In genomic region chr10:127524229-127524628, GRCh38 we compare ENCODE assay signal across 21 cellular contexts. TPM values are rescaled to one million over a fixed set of nuclear protein-coding genes. Genes with fewer than 3 reads are reported as not detected.
A peak's percentile ranks its signal among the peaks of the same experiment; 100 is the strongest.
DNase-seq lines count a peak whose midpoint lies in the region; ATAC-seq, FAIRE-seq and TF ChIP-seq lines count a peak whose summit lies in the region.
"Had no signal": no experiment of that assay in that cellular context is flagged by ENCODE, and none has a peak within 500 bp of the region (broad histone marks: within the 10 kb centered on the region; RNA-seq: fewer than 3 reads in every experiment).

No MANE protein-coding gene starts in this region.

- no peaks in the 10 kb centered on the region for H3K9me3 ChIP-seq in H1 (ENCODE audit: insufficient read depth in 2 of 2, low read depth in 1 of 2, low read length in 1 of 2)
- no peaks in the 10 kb centered on the region for H3K9me3 ChIP-seq in kidney (ENCODE audit: control insufficient read depth in 1 of 2, low read length in 2 of 2)
- H3K9me3 ChIP-seq: psoas muscle had no signal

- no peak overlapping the region for H3K56ac ChIP-seq in H1 (replicated peaks; ENCODE audit: insufficient read length, low read depth, low read length)

- no peak overlapping the region; a peak in 1 of 7 replicates for H3K9ac ChIP-seq in H1 (replicated peaks in 1 of 4; ENCODE audit: extremely low read depth in 1 of 4, low read depth in 3 of 4, low read length in 3 of 4)
- H3K9ac ChIP-seq in kidney (ENCODE audit: low read length in 2 of 2), result no peak overlapping the region
- H3K9ac ChIP-seq: BLaER1 treated with 17β-estradiol and CSF1 and Interleukin-3, amounts not matched to agents 10 nM and 100 nM had no signal

- H3K79me1 ChIP-seq in H1 (ENCODE audit: low read depth, low read length), result no peaks in the 10 kb centered on the region

- FAIRE-seq in H1 (lab: Jason Lieb, UNC) (peak; percentile 73), kidney (lab: Jason Lieb, UNC) (no peak), urothelium cell line (lab: Jason Lieb, UNC) (no peak)

- H4K20me1 ChIP-seq in GM23338 (replicated peaks; ENCODE audit: insufficient read depth) (no peaks in the 10 kb centered on the region), H1 (replicated peaks in 1 of 2; ENCODE audit: control insufficient read depth in 1 of 2, insufficient read depth in 2 of 2, low read length in 2 of 2) (no peaks in the 10 kb centered on the region)
- H4K20me1 ChIP-seq: BLaER1 treated with 17β-estradiol and CSF1 and Interleukin-3, amounts not matched to agents 10 nM and 100 nM had no signal

- H3K4ac ChIP-seq in H1 (replicated peaks; ENCODE audit: insufficient read length, low read depth, low read length), result no peak overlapping the region

- no peak overlapping the region for H4K5ac ChIP-seq in H1 (ENCODE audit: insufficient read length, low read depth, low read length)

- H4K8ac ChIP-seq in H1 (ENCODE audit: extremely low read depth, insufficient read depth, low read length), result no peak overlapping the region

- H3K27me3 ChIP-seq in GM23338 (ENCODE audit: insufficient read depth) (no peaks in the 10 kb centered on the region), H1 (replicated peaks in 1 of 4; ENCODE audit: control insufficient read depth in 3 of 4, extremely low read depth in 1 of 4, insufficient read depth in 3 of 4, low read length in 3 of 4) (peaks cover 0 to 2% (median 0%) of the 10 kb centered on the region in 4 experiments; a peak in 1 of 7 replicates)
- H3K27me3 ChIP-seq: BLaER1 treated with 17β-estradiol and CSF1 and Interleukin-3, amounts not matched to agents 10 nM and 100 nM; breast epithelium had no signal

- peaks cover 4% of the 10 kb centered on the region; the same call in 2 of the 3 replicates for H3K9me3 Mint-ChIP-seq in GM23338
- peaks cover 15% of the 10 kb centered on the region for H3K9me3 Mint-ChIP-seq in neural crest cell
- H3K9me3 Mint-ChIP-seq: activated T-cell treated with anti-CD3 and anti-CD28 coated beads, Interleukin-2, amount 50 U/mL, for 72 hours had no signal

- H3K4me3 ChIP-seq in GM23338 (no peak overlapping the region), H1 (ENCODE audit: extremely low read depth in 1 of 4, insufficient read depth in 2 of 4, low read depth in 3 of 4, low read length in 4 of 4) (no peak overlapping the region; a peak in 1 of 8 replicates), kidney (ENCODE audit: low read length in 2 of 2) (no peak overlapping the region)
- H3K4me3 ChIP-seq: BLaER1 treated with 17β-estradiol and CSF1 and Interleukin-3, amounts not matched to agents 10 nM and 100 nM; breast epithelium; lung; psoas muscle had no signal

- H3K23ac ChIP-seq in H1 (ENCODE audit: insufficient read length), result no peak overlapping the region

- POLR2A ChIA-PET in H1 (lab: Charles Lee; ENCODE audit: partially characterized antibody), result no interaction called here
- POLR2A ChIA-PET in RWPE1 (lab: Yijun Ruan, JAX; ENCODE audit: low non-redundant PET), result no interaction called here

- H3K18ac ChIP-seq in H1 (ENCODE audit: extremely low read depth, low read length), result no peak overlapping the region

- peaks cover 2% of the 10 kb centered on the region for H3K27me3 Mint-ChIP-seq in GM23338 (ENCODE audit: insufficient read depth, low read depth, poor library complexity)
- H3K27me3 Mint-ChIP-seq in neural crest cell (ENCODE audit: low read depth), result peaks cover 9% of the 10 kb centered on the region
- H3K27me3 Mint-ChIP-seq: activated B cell treated with CpG ODN at 0.5 μM for 24 hours had no signal

- no peak overlapping the region for H4K91ac ChIP-seq in H1 (replicated peaks; ENCODE audit: insufficient read length, low read length)

- no peaks in the 10 kb centered on the region for H3K23me2 ChIP-seq in H1 (ENCODE audit: low read depth, low read length)

- peaks cover 2% of the 10 kb centered on the region; the same call in 1 of the 2 replicates for H3K9me2 ChIP-seq in GM23338 (ENCODE audit: insufficient read depth)

- DNase-seq in GM23338 (ENCODE audit: low spot score) (peak; percentile 63), NCI-H524 treated with DMSO at 0.1 percent for 48 hours (lab: John Stamatoyannopoulos, UW) (peak; percentile 4), H1 (ENCODE audit: low read depth in 1 of 2, low spot score in 2 of 2) (no peak), neural crest cell (ENCODE audit: low read depth, low spot score) (no peak), kidney (no peak), urothelium cell line (ENCODE audit: low spot score) (no peak), RWPE1 (ENCODE audit: low spot score) (no peak)
- DNase-seq: activated B cell treated with CpG ODN at 0.5 μM for 24 hours; activated naive CD8-positive, alpha-beta T cell treated with anti-CD3 and anti-CD28 coated beads for 36 hours; activated T-cell treated with anti-CD3 and anti-CD28 coated beads, Interleukin-2, amount 50 U/mL, for 72 hours; dermis blood vessel endothelial cell; NCI-H146; psoas muscle had no signal

- no peak overlapping the region for H2BK20ac ChIP-seq in H1 (ENCODE audit: low read length)

- no peak overlapping the region for H3K14ac ChIP-seq in H1 (ENCODE audit: insufficient read length)

- H2BK120ac ChIP-seq in H1 (replicated peaks; ENCODE audit: low read depth, low read length), result no peak overlapping the region

- TF ChIP-seq EP300 in H1 (IDR thresholded peaks at IDR 0.05; ENCODE audit: borderline replicate concordance in 1 of 2, low read depth in 2 of 2, low read length in 2 of 2), result no peak

- H3F3A ChIP-seq in GM23338 (replicated peaks; ENCODE audit: low read depth), result no peaks in the 10 kb centered on the region

- H3K36me3 ChIP-seq in GM23338 (ENCODE audit: insufficient read depth) (no peaks in the 10 kb centered on the region), H1 (ENCODE audit: control insufficient read depth in 2 of 4, insufficient read depth in 4 of 4, low read length in 3 of 4) (no peaks in the 10 kb centered on the region), kidney (ENCODE audit: control insufficient read depth in 1 of 2, insufficient read depth in 2 of 2, low read length in 2 of 2) (no peaks in the 10 kb centered on the region)
- H3K36me3 ChIP-seq: BLaER1 treated with 17β-estradiol and CSF1 and Interleukin-3, amounts not matched to agents 10 nM and 100 nM; breast epithelium had no signal

- intact Hi-C loops in kidney (cut with DNase I), result no loop called here

- TF ChIP-seq POLR2A in H1 (IDR thresholded peaks at IDR 0.05; ENCODE audit: control extremely low read depth in 1 of 2, low read depth in 2 of 2, low read length in 2 of 2), result no peak

- H2BK5ac ChIP-seq in H1 (ENCODE audit: low read depth, low read length), result no peak overlapping the region

- peaks cover 6% of the 10 kb centered on the region; the same call in 1 of the 2 replicates for H3K4me1 ChIP-seq in GM23338 (ENCODE audit: insufficient read depth)
- H3K4me1 ChIP-seq in H1 (replicated peaks in 1 of 4; ENCODE audit: control insufficient read depth in 3 of 4, insufficient read depth in 4 of 4, low read length in 3 of 4), result 0 out of 7 replicates have a peak, but pooled peaks cover 0 to 3% (median 0%) of the 10 kb centered on the region in 4 experiments
- no peaks in the 10 kb centered on the region for H3K4me1 ChIP-seq in kidney (ENCODE audit: control insufficient read depth in 1 of 2, insufficient read depth in 1 of 2, low read depth in 1 of 2, low read length in 2 of 2)
- H3K4me1 ChIP-seq: breast epithelium, psoas muscle had no signal

- peak; percentile 44 to 58 for TF ChIP-seq RAD21 in H1 (IDR thresholded peaks at IDR 0.05 in 1 of 2, conservative IDR thresholded peaks at IDR 0.05 in 1 of 2; ENCODE audit: low read depth in 2 of 2, low read length in 2 of 2)

- no peak overlapping the region for H2AK5ac ChIP-seq in H1 (ENCODE audit: low read depth, low read length)

- H2AFZ ChIP-seq in GM23338 (no peak overlapping the region), H1 (ENCODE audit: low read length) (no peak overlapping the region)

- H3K4me2 ChIP-seq in GM23338, result no peak overlapping the region
- H3K4me2 ChIP-seq in H1 (ENCODE audit: insufficient read depth in 1 of 2, low read depth in 2 of 2, low read length in 2 of 2), result no peak overlapping the region

- peak; percentile 50 to 58 for TF ChIP-seq CTCF in GM23338 (conservative IDR thresholded peaks at IDR 0.05; ENCODE audit: low read depth in 2 of 2)
- TF ChIP-seq CTCF in H1 (IDR thresholded peaks at IDR 0.05; ENCODE audit: control extremely low read depth in 1 of 3, insufficient read depth in 1 of 3, low read depth in 1 of 3, low read length in 3 of 3), result peak in 2 of 3 experiments; percentile 38 to 73; a peak in 3 of 4 replicates
- TF ChIP-seq CTCF in neural crest cell (conservative IDR thresholded peaks at IDR 0.05), result peak; percentile 48
- no peak for TF ChIP-seq CTCF in kidney (IDR thresholded peaks at IDR 0.05; ENCODE audit: borderline replicate concordance, extremely low read depth, insufficient read depth)
- TF ChIP-seq CTCF in RWPE1 (conservative IDR thresholded peaks at IDR 0.05; ENCODE audit: low read depth), result no peak

- 67% methylated on average over 1 of the region's 1 CpG; no CpG with 5 or more reads in 1 of the 2 experiments for WGBS in H1 (ENCODE audit: extremely low coverage in 1 of 2, insufficient coverage in 1 of 2, insufficient read length in 1 of 2, insufficient replicate concordance in 2 of 2, low coverage in 1 of 2, low lambda C conversion rate in 2 of 2, missing lambda C conversion rate in 1 of 2), 2 experiments

- H3K36me3 Mint-ChIP-seq in GM23338 (ENCODE audit: low read depth) (no peaks in the 10 kb centered on the region), neural crest cell (ENCODE audit: low read depth) (no peaks in the 10 kb centered on the region)
- H3K36me3 Mint-ChIP-seq: activated naive CD8-positive, alpha-beta T cell treated with anti-CD3 and anti-CD28 coated beads for 36 hours had no signal

- H2BK15ac ChIP-seq in H1 (ENCODE audit: low read length), result no peak overlapping the region

- CTCF ChIA-PET in H1 (lab: Charles Lee; ENCODE audit: partially characterized antibody), result interaction anchor here (0.6 to 2.0 kb wide), 12 partner anchors 10 to 925 kb away, joined by 3 to 6 read pairs (median 3); no protein-coding TSS in a partner anchor
- CTCF ChIA-PET in RWPE1 (lab: Yijun Ruan, JAX), result no interaction called here

- H2BK12ac ChIP-seq in H1 (ENCODE audit: low read depth, low read length), result no peak overlapping the region

- H3K27ac ChIP-seq in GM23338 (ENCODE audit: low read depth), result no peak overlapping the region
- no peak overlapping the region for H3K27ac ChIP-seq in H1 (ENCODE audit: low read depth, low read length)
- H3K27ac ChIP-seq in kidney (ENCODE audit: low read depth in 2 of 2, low read length in 2 of 2), result no peak overlapping the region
- H3K27ac ChIP-seq in RWPE1, result no peak overlapping the region
- H3K27ac ChIP-seq: BLaER1 treated with 17β-estradiol and CSF1 and Interleukin-3, amounts not matched to agents 10 nM and 100 nM; breast epithelium; psoas muscle had no signal

- H3K79me2 ChIP-seq in GM23338 (replicated peaks; ENCODE audit: insufficient read depth) (no peaks in the 10 kb centered on the region), H1 (ENCODE audit: control insufficient read depth in 1 of 2, insufficient read depth in 2 of 2, low read length in 2 of 2) (no peaks in the 10 kb centered on the region)

- no peak overlapping the region for H3K4me3 Mint-ChIP-seq in GM23338
- H3K4me3 Mint-ChIP-seq in neural crest cell, result no peak overlapping the region
- H3K4me3 Mint-ChIP-seq: activated B cell treated with CpG ODN at 0.5 μM for 24 hours; activated naive CD8-positive, alpha-beta T cell treated with anti-CD3 and anti-CD28 coated beads for 36 hours; activated T-cell treated with anti-CD3 and anti-CD28 coated beads, Interleukin-2, amount 50 U/mL, for 72 hours had no signal

- peak; percentile 92 for ATAC-seq in GM23338
- no peak for ATAC-seq in HG02763 (IDR thresholded peaks at IDR 0.05; ENCODE audit: unreplicated experiment)
- ATAC-seq: activated T-cell treated with anti-CD3 and anti-CD28 coated beads, Interleukin-2, amount 50 U/mL, for 72 hours; psoas muscle had no signal

- H3K27ac Mint-ChIP-seq in GM23338 (no peak overlapping the region), neural crest cell (ENCODE audit: unreplicated experiment) (no peak overlapping the region)
- H3K27ac Mint-ChIP-seq: activated B cell treated with CpG ODN at 0.5 μM for 24 hours; activated naive CD8-positive, alpha-beta T cell treated with anti-CD3 and anti-CD28 coated beads for 36 hours; activated T-cell treated with anti-CD3 and anti-CD28 coated beads, Interleukin-2, amount 50 U/mL, for 72 hours had no signal

- H3K4me1 Mint-ChIP-seq in GM23338 (peaks cover 16% of the 10 kb centered on the region), neural crest cell (peaks cover 27% of the 10 kb centered on the region)
- H3K4me1 Mint-ChIP-seq: activated B cell treated with CpG ODN at 0.5 μM for 24 hours; activated naive CD8-positive, alpha-beta T cell treated with anti-CD3 and anti-CD28 coated beads for 36 hours had no signal

RNA-seq across cellular contexts. Expression of gene NPS, which starts 24.9 kb away (rescaled TPM):
- total RNA-seq in GM23338 (2014; rRNA removed; shearing (Covaris generic)), result not detected in 2 replicates
- not detected in 2 replicates for polyA plus RNA-seq in GM23338 (2016; fragmentation: Nextera tagmentation; extraction: Ambion mirVana)
- total RNA-seq in H1 (2021; fragmentation: NEBNext Ultra II Directional; extraction: Animal tissue kit (Norgen Biotek cat#: 25700)), result not detected in 2 replicates
- not detected in 2 replicates for polyA plus RNA-seq in H1 (2011; rRNA removed)
- polyA plus RNA-seq in H1 (2011; cell fraction: cytosol; rRNA removed), result not detected
- not detected for polyA plus RNA-seq in H1 (2011; cell fraction: nucleus; rRNA removed)
- polyA plus RNA-seq in H1 (2012, experiment 1 of 2), result not detected in 4 replicates
- not detected for polyA plus RNA-seq in H1 (2012, experiment 2 of 2)
- not detected for polyA plus RNA-seq in H1 (2013, experiment 1 of 2)
- not detected for polyA plus RNA-seq in H1 (2013, experiment 2 of 2)
- polyA minus RNA-seq in H1 (2011; rRNA and poly(A)+ RNA removed), result not detected in 2 replicates
- not detected for polyA minus RNA-seq in H1 (2011; cell fraction: cytosol; rRNA and poly(A)+ RNA removed)
- polyA minus RNA-seq in H1 (2011; cell fraction: nucleus; rRNA and poly(A)+ RNA removed), result not detected
- not detected in 2 replicates for total RNA-seq in neural crest cell
- total RNA-seq in kidney, result not detected
- polyA plus RNA-seq in kidney (ENCODE audit: insufficient read depth, low read depth, low replicate concordance), result not detected
- total RNA-seq: activated B cell treated with CpG ODN at 0.5 μM for 24 hours; activated naive CD8-positive, alpha-beta T cell treated with anti-CD3 and anti-CD28 coated beads for 36 hours; activated T-cell treated with anti-CD3 and anti-CD28 coated beads, Interleukin-2, amount 50 U/mL, for 72 hours; breast epithelium; dermis blood vessel endothelial cell; lung; psoas muscle; Right ventricle myocardium inferior; T-helper 1 cell treated with Interleukin-12 subunit alpha and Interleukin-12 subunit beta and Interleukin-4 antibody, amounts not matched to agents 30 ng/mL and 1 ng/mL, for 36 hours had no signal
- polyA plus RNA-seq: esophagus, lung, psoas muscle, thymus had no signal

Comparison
In these comparisons a context has a peak if more than half of its experiments do, and no peak if none do; other contexts are left out.
1. DNase-seq: peak in GM23338 (single experiment) and NCI-H524 treated with DMSO at 0.1 percent for 48 hours (single experiment); none in H1 (0 of 2), neural crest cell (single experiment), kidney (single experiment), urothelium cell line (single experiment) and RWPE1 (single experiment).
2. CTCF ChIP-seq: peak in GM23338 (2 of 2), H1 (2 of 3) and neural crest cell (single experiment); none in kidney (single experiment) and RWPE1 (single experiment).